Comparison of ENCODE assay signal across 9 cellular contexts in the genomic region with DNA sequence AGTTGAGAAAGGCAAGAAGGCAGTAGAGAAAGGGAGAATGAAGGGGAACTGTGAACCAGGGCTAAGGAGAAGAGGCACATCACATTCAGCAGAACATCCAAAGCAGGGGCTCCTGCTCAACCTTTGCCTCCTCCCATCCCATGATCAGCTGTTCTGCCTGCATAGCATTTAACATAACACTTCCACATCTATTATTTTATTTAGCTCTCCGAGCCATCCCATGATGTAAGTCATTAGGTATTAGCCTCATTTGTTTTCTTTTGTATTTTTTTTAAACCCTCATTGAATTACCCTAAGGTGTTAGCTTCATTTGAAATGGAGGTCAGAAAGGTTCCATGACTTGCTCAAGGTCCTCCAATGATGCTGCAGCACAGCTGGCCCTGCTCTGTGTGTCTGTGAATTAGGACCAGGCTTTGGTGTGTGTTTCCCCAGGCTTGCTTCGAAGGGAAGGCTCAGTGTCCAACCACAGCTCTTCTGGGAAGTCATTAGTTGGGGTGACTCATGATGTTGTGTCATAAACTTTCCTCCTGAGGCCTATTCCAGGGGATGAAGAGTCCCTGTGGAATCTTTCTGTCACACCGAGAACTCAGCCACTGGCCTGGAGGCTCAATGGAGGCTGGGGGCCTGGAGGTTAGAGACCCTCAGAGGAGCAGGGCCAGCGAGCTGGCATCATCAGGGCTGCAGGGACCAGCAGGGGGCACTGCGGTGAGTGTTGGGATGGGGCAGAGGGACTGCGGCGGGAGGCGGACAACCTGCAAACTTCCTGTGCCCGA. TPM values are rescaled to one million over a fixed set of nuclear protein-coding genes. Genes with fewer than 3 reads are reported as not detected.
DNase-seq lines count a peak whose midpoint lies in the region; ATAC-seq, FAIRE-seq and TF ChIP-seq lines count a peak whose summit lies in the region.
"Had no signal": no experiment of that assay in that cellular context is flagged by ENCODE, and none has a peak within 500 bp of the region (broad histone marks: within the 10 kb centered on the region; RNA-seq: fewer than 3 reads in every experiment).

No MANE protein-coding gene starts in this region.

- peaks cover 16% of the 10 kb centered on the region for H3K4me1 ChIP-seq in GM12878 (ENCODE audit: control insufficient read depth, insufficient read depth, low read length)

- no peak for TF ChIP-seq POLR2A in GM12878 (IDR thresholded peaks at IDR 0.05; ENCODE audit: low read depth, low read length)

- POLR2A ChIA-PET in GM12878 (lab: Charles Lee), result interaction anchor here (0.8 kb wide), 1 partner anchor 98 kb away, joined by 3 read pairs; no protein-coding TSS in a partner anchor

- no peak overlapping the region for H3K9ac ChIP-seq in GM12878 (ENCODE audit: control insufficient read depth, insufficient read depth, low read length)

- intact Hi-C loops in GM12878 (cut with micrococcal nuclease; ENCODE audit: unreplicated experiment), result no loop called here

- peak; percentile 3 for DNase-seq in CMK (ENCODE audit: low read depth)
- peak; percentile 88 for DNase-seq in HTR-8/SVneo (ENCODE audit: insufficient read length, low spot score)
- no peak for DNase-seq in GM12878 (ENCODE audit: low read depth, low spot score)
- peak; percentile 93 for DNase-seq in myocyte (ENCODE audit: low read depth)
- no peak for DNase-seq in Ammon's horn (ENCODE audit: low spot score)
- no peak for DNase-seq in HuH-7 (ENCODE audit: low spot score)
- no peak for DNase-seq in UCSD-AML1 (lab: John Stamatoyannopoulos, UW; ENCODE audit: unreplicated experiment)

- H3K36me3 ChIP-seq in GM12878 (ENCODE audit: control insufficient read depth in 2 of 2, insufficient read depth in 2 of 2, low read length in 1 of 2), result no peaks in the 10 kb centered on the region

- H4K20me1 ChIP-seq in GM12878 (ENCODE audit: control insufficient read depth, insufficient read depth), result no peaks in the 10 kb centered on the region

- H3K4me3 ChIP-seq in GM12878, result no peak overlapping the region

- ATAC-seq in GM12878, result peak; percentile 35
- no peak for ATAC-seq in HG02610 (IDR thresholded peaks at IDR 0.05; ENCODE audit: unreplicated experiment)

- in situ Hi-C loops in GM12878 (cut with MboI), result no loop called here

- SMC1A ChIA-PET in GM12878 (lab: Charles Lee; ENCODE audit: uncharacterized antibody, unreplicated experiment), result interaction anchor here (0.5 to 12.9 kb wide), 9 partner anchors 9 to 296 kb away, joined by 3 to 274 read pairs (median 7); no protein-coding TSS in a partner anchor

- H3K79me2 ChIP-seq in GM12878 (ENCODE audit: control insufficient read depth, insufficient read depth, low read length), result no peaks in the 10 kb centered on the region

- FAIRE-seq in HTR-8/SVneo (lab: Jason Lieb, UNC), result no peak
- FAIRE-seq in GM12878 (lab: Jason Lieb, UNC), result no peak
- FAIRE-seq: colon had no signal

- RAD21 ChIA-PET in GM12878 (lab: Charles Lee; ENCODE audit: unreplicated experiment), result interaction anchor here (1.0 to 7.8 kb wide), 11 partner anchors 18 to 121 kb away, joined by 3 to 180 read pairs (median 4); a partner anchor contains a TSS

- peak; percentile 10 to 41 (median 27); a peak in 4 of 6 replicates for TF ChIP-seq CTCF in GM12878 (IDR thresholded peaks at IDR 0.05 in 2 of 3, conservative IDR thresholded peaks at IDR 0.05 in 1 of 3; ENCODE audit: control insufficient read depth in 2 of 3, extremely low read depth in 1 of 3, insufficient read depth in 1 of 3, low read depth in 3 of 3, low read length in 3 of 3)

- TF ChIP-seq RAD21 in GM12878 (IDR thresholded peaks at IDR 0.05; ENCODE audit: insufficient read depth, low read depth, low read length), result no peak

- H3K9me3 ChIP-seq in GM12878 (replicated peaks; ENCODE audit: control insufficient read depth, insufficient read depth, low read length), result no peaks in the 10 kb centered on the region

- H3K27me3 ChIP-seq in GM12878 (replicated peaks in 1 of 2; ENCODE audit: control insufficient read depth in 2 of 2, insufficient read depth in 2 of 2, low read length in 1 of 2), result no peaks in the 10 kb centered on the region

- H3K27ac ChIP-seq in GM12878 (ENCODE audit: control insufficient read depth, insufficient read depth), result no peak overlapping the region

- 41% methylated on average over 9 of the region's 9 CpGs for WGBS in GM12878 (ENCODE audit: insufficient coverage, insufficient replicate concordance, low lambda C conversion rate, missing lambda C conversion rate)

- no peak overlapping the region for H3K4me2 ChIP-seq in GM12878 (ENCODE audit: control insufficient read depth, insufficient read depth)

- BruUV-seq in GM12878 (replicated peaks; lab: Mats Ljungman, UMichigan), result no TSS peak

- TF ChIP-seq EP300 in GM12878 (IDR thresholded peaks at IDR 0.05; ENCODE audit: borderline replicate concordance in 1 of 2, control insufficient read depth in 1 of 2, low read depth in 2 of 2, low read length in 2 of 2), result no peak

- H2AFZ ChIP-seq in GM12878 (ENCODE audit: control insufficient read depth, low read depth, low read length), result no peak overlapping the region

- CTCF ChIA-PET in GM12878 (lab: Yijun Ruan, JAX), result interaction anchor here (0.6 to 18.7 kb wide), 17 partner anchors 12 to 163 kb away, joined by 3 to 756 read pairs (median 4); a partner anchor contains a TSS

TF ChIP-seq in GM12878, 131 proteins besides CTCF, POLR2A, EP300 and RAD21 (continues in another document):
- no peak for TF ChIP-seq GABPA (IDR thresholded peaks at IDR 0.05; ENCODE audit: low read depth)
- TF ChIP-seq, protein P1, sequence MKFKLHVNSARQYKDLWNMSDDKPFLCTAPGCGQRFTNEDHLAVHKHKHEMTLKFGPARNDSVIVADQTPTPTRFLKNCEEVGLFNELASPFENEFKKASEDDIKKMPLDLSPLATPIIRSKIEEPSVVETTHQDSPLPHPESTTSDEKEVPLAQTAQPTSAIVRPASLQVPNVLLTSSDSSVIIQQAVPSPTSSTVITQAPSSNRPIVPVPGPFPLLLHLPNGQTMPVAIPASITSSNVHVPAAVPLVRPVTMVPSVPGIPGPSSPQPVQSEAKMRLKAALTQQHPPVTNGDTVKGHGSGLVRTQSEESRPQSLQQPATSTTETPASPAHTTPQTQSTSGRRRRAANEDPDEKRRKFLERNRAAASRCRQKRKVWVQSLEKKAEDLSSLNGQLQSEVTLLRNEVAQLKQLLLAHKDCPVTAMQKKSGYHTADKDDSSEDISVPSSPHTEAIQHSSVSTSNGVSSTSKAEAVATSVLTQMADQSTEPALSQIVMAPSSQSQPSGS (IDR thresholded peaks at IDR 0.05; ENCODE audit: low read length), result no peak
- no peak for TF ChIP-seq SP1 (IDR thresholded peaks at IDR 0.05; ENCODE audit: low read depth, low read length)

RNA-seq across cellular contexts. Expression of a gene that starts 16.5 kb away (rescaled TPM):
- total RNA-seq in GM12878 (2013; cell fraction: nucleolus; rRNA removed), result 0.06 and 0.07 TPM in 2 replicates
- total RNA-seq in GM12878 (2014; rRNA removed) (not detected in 2 replicates), GM12878 (2014; rRNA removed; fragmentation: Illumina TruSeq; extraction: Trizol) (not detected in 2 replicates), GM12878 (2021) (not detected in 2 replicates), myocyte (not detected in 2 replicates)
- not detected for polyA plus RNA-seq in GM12878 (2011; ENCODE audit: low read depth)
- polyA plus RNA-seq in GM12878 (2011; rRNA removed) (0.01 TPM in 1 of 2 replicates, not detected in the other), GM12878 (2014; fragmentation: Illumina TruSeq; extraction: Trizol) (not detected in 2 replicates), GM12878 (2014; fragmentation: Nextera tagmentation; extraction: Ambion mirVana) (not detected), GM12878 (2014; rRNA removed) (not detected in 2 replicates), GM12878 (2016; fragmentation: Nextera tagmentation; extraction: Ambion mirVana) (under 1 TPM in 1 of 2 experiments, not detected in 1; 0.03 TPM)
- polyA plus RNA-seq in GM12878 (2011; cell fraction: cytosol; rRNA removed), result not detected in 2 replicates
- 0.01 TPM in 1 of 2 replicates, not detected in the other for polyA plus RNA-seq in GM12878 (2011; cell fraction: nucleus; rRNA removed)
- polyA plus RNA-seq in GM12878 (2012), result not detected in 2 replicates
- not detected in 2 replicates for polyA minus RNA-seq in GM12878 (2011; rRNA and poly(A)+ RNA removed)
- not detected in 2 replicates for polyA minus RNA-seq in GM12878 (2011; cell fraction: cytosol; rRNA and poly(A)+ RNA removed)
- not detected in 2 replicates for polyA minus RNA-seq in GM12878 (2011; cell fraction: nucleus; rRNA and poly(A)+ RNA removed)
- not detected for polyA plus RNA-seq in myocyte (2012)

RNA-seq across cellular contexts. Expression of a gene that starts 34.1 kb away (rescaled TPM):
- 131 and 145 TPM in 2 replicates for total RNA-seq in GM12878 (2013; cell fraction: nucleolus; rRNA removed)
- 297 and 344 TPM in 2 replicates for total RNA-seq in GM12878 (2014; rRNA removed)
- 334 and 338 TPM in 2 replicates for total RNA-seq in GM12878 (2014; rRNA removed; fragmentation: Illumina TruSeq; extraction: Trizol)
- total RNA-seq in GM12878 (2021), result 254 and 260 TPM in 2 replicates
- 197 TPM for polyA plus RNA-seq in GM12878 (2011; ENCODE audit: low read depth)
- 452 and 655 TPM in 2 replicates for polyA plus RNA-seq in GM12878 (2011; rRNA removed)
- 191 and 218 TPM in 2 replicates for polyA plus RNA-seq in GM12878 (2011; cell fraction: cytosol; rRNA removed)
- 159 and 213 TPM in 2 replicates for polyA plus RNA-seq in GM12878 (2011; cell fraction: nucleus; rRNA removed)
- polyA plus RNA-seq in GM12878 (2012), result 207 and 266 TPM in 2 replicates
- polyA plus RNA-seq in GM12878 (2014; fragmentation: Illumina TruSeq; extraction: Trizol), result 296 and 362 TPM in 2 replicates
- polyA plus RNA-seq in GM12878 (2014; fragmentation: Nextera tagmentation; extraction: Ambion mirVana), result 100 to 1,000 TPM; 224 to 386 TPM
- polyA plus RNA-seq in GM12878 (2014; rRNA removed), result 346 and 396 TPM in 2 replicates
- polyA plus RNA-seq in GM12878 (2016; fragmentation: Nextera tagmentation; extraction: Ambion mirVana), result 100 to 1,000 TPM; 353 to 365 TPM
- 181 and 246 TPM in 2 replicates for polyA minus RNA-seq in GM12878 (2011; rRNA and poly(A)+ RNA removed)
- 70.8 and 76.2 TPM in 2 replicates for polyA minus RNA-seq in GM12878 (2011; cell fraction: cytosol; rRNA and poly(A)+ RNA removed)
- polyA minus RNA-seq in GM12878 (2011; cell fraction: nucleus; rRNA and poly(A)+ RNA removed), result 44.1 and 89.6 TPM in 2 replicates
- 149 and 152 TPM in 2 replicates for total RNA-seq in myocyte
- polyA plus RNA-seq in myocyte (2012), result 65.4 TPM

Comparison
In these comparisons a context has a peak if more than half of its experiments do, and no peak if none do; other contexts are left out.
1. DNase-seq: peak in CMK (single experiment), HTR-8/SVneo (single experiment) and myocyte (single experiment); none in GM12878 (single experiment), Ammon's horn (single experiment), HuH-7 (single experiment) and UCSD-AML1 (single experiment).